In genomic region chr18:48675330-48675761, GRCh38 we compare ENCODE assay signal across 8 cellular contexts.
DNase-seq lines count a peak whose midpoint lies in the region; ATAC-seq and TF ChIP-seq lines count a peak whose summit lies in the region.

No MANE protein-coding gene starts in this region.

- H3K4me1 Mint-ChIP-seq in glutamatergic neuron (ENCODE audit: low read depth, unreplicated experiment) (peaks cover 2% of the 10 kb centered on the region), type B pancreatic cell (ENCODE audit: unreplicated experiment) (peaks cover 14% of the 10 kb centered on the region)

- no peak overlapping the region for H3K27ac Mint-ChIP-seq in glutamatergic neuron (ENCODE audit: unreplicated experiment)
- H3K27ac Mint-ChIP-seq in type B pancreatic cell: no peak overlapping the region

- H3K27me3 Mint-ChIP-seq in glutamatergic neuron (ENCODE audit: unreplicated experiment): peaks cover 2% of the 10 kb centered on the region
- H3K27me3 Mint-ChIP-seq in type B pancreatic cell: no peaks in the 10 kb centered on the region

- H3K36me3 Mint-ChIP-seq in glutamatergic neuron (ENCODE audit: unreplicated experiment): peaks cover 18% of the 10 kb centered on the region
- H3K36me3 Mint-ChIP-seq in type B pancreatic cell: peaks cover 13% of the 10 kb centered on the region

- no peak overlapping the region for H3K4me3 Mint-ChIP-seq in glutamatergic neuron (ENCODE audit: unreplicated experiment)
- H3K4me3 Mint-ChIP-seq in type B pancreatic cell: no peak overlapping the region

- DNase-seq in EH (ENCODE audit: low read depth) (peak; percentile 86), LHCN-M2 (ENCODE audit: low read depth) (peak; percentile 69), SK-N-DZ (ENCODE audit: low spot score) (peak; percentile 61), glutamatergic neuron (peak; percentile 94), pons (ENCODE audit: low spot score) (peak; percentile 86), type B pancreatic cell (ENCODE audit: extremely low spot score, unreplicated experiment) (peak; percentile 90)
- peak; percentile 53 to 71 (median 64) for DNase-seq in activated naive CD4-positive, alpha-beta T cell (lab: John Stamatoyannopoulos, UW)

- H3K9me3 Mint-ChIP-seq in glutamatergic neuron (ENCODE audit: unreplicated experiment) (peaks cover 5% of the 10 kb centered on the region), type B pancreatic cell (peaks cover 4% of the 10 kb centered on the region)

- TF ChIP-seq CTCF in glutamatergic neuron (IDR thresholded peaks at IDR 0.05; ENCODE audit: partially characterized antibody, unreplicated experiment): peak; percentile 82
- TF ChIP-seq CTCF in type B pancreatic cell (conservative IDR thresholded peaks at IDR 0.05): peak; percentile 94

- peak; percentile 80 for ATAC-seq in GM21737 (IDR thresholded peaks at IDR 0.05; ENCODE audit: unreplicated experiment)

Comparison
In these comparisons a context has a peak if more than half of its experiments do, and no peak if none do; other contexts are left out.
1. Peak in every context shown above with its lines: DNase-seq and ATAC-seq.